In the genomic region with DNA sequence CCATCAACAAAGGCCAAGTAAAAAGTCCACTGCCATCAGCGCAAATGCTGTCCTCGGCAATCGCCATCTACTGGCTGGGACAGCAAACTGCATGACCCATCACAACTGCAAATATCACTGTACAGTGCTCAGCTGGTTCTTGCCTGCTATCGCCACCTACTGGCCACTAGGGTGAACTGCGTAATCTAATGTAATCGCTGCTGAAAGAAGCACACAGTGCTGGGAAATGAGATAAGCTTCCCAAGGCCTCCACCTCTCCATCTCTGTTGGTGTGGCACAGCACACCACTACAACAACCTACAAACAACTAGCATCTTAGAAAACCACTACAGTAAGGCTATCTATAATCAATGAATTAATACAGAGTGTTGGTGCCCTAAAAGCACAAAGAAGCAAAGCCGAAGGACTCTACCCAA, we compare ENCODE assay signal across 8 cellular contexts.
DNase-seq lines count a peak whose midpoint lies in the region; ATAC-seq and TF ChIP-seq lines count a peak whose summit lies in the region.

No MANE protein-coding gene starts in this region.

- no peak for TF ChIP-seq EP300 in transverse colon (IDR thresholded peaks at IDR 0.05; ENCODE audit: low read depth)

- 29% methylated on average over 7 of the region's 7 CpGs; no CpG with 5 or more reads in 1 of the 2 donors for WGBS in transverse colon (ENCODE audit: low coverage in 1 of 2), 2 donors

- no peak for TF ChIP-seq POLR2A in transverse colon (IDR thresholded peaks at IDR 0.05)

- H3K4me3 ChIP-seq in NT2/D1 (ENCODE audit: insufficient read length, low read depth), result no peak overlapping the region
- H3K4me3 ChIP-seq in fibroblast of pulmonary artery (replicated peaks; ENCODE audit: low read depth, low read length), result no peak overlapping the region
- H3K4me3 ChIP-seq in transverse colon, result no peak overlapping the region

- no peak overlapping the region for H3K9ac ChIP-seq in NT2/D1 (ENCODE audit: insufficient read length, low read depth)

- no peaks in the 10 kb centered on the region for H3K36me3 ChIP-seq in NT2/D1 (ENCODE audit: insufficient read depth, insufficient read length, low read length)
- H3K36me3 ChIP-seq in transverse colon, result no peaks in the 10 kb centered on the region

- no peaks in the 10 kb centered on the region for H3K9me3 ChIP-seq in NT2/D1 (ENCODE audit: insufficient read depth, low read length)
- H3K9me3 ChIP-seq in transverse colon, result no peaks in the 10 kb centered on the region

- no peak overlapping the region for H3K27ac ChIP-seq in transverse colon

- no peaks in the 10 kb centered on the region for H3K27me3 ChIP-seq in NT2/D1 (ENCODE audit: insufficient read depth, insufficient read length)
- H3K27me3 ChIP-seq in transverse colon, result no peaks in the 10 kb centered on the region

- peak; percentile 92 for TF ChIP-seq CTCF in fibroblast of pulmonary artery (IDR thresholded peaks at IDR 0.05; ENCODE audit: low read length, missing control alignments)
- peak; percentile 63 to 89 (median 77) for TF ChIP-seq CTCF in transverse colon (IDR thresholded peaks at IDR 0.05)

- ATAC-seq in GM21529 (IDR thresholded peaks at IDR 0.05; ENCODE audit: unreplicated experiment), result peak; percentile 99

- in situ Hi-C loops in transverse colon (cut with MboI; ENCODE audit: low pct_ligation_motif_present in 1 of 4, low pct_unique_long_range_greater_than_20kb in 1 of 4, low sequenced_read_pairs in 3 of 4), result no loop called here

- DNase-seq in Daoy (ENCODE audit: low read depth), result peak; percentile 69
- peak; percentile 44 for DNase-seq in HT1080 (ENCODE audit: low read depth)
- DNase-seq in NT2/D1 (ENCODE audit: low read depth, low spot score), result peak; percentile 74
- DNase-seq in activated T-cell treated with anti-CD3 and anti-CD28 coated beads for 24 hours (ENCODE audit: low read depth), result peak; percentile 44
- peak; percentile 74 for DNase-seq in fibroblast of pulmonary artery (ENCODE audit: low read depth)
- DNase-seq in nucleus accumbens (lab: John Stamatoyannopoulos, UW), result peak in 31 of 56 donors; percentile 0 to 49 (median 1)
- peak; percentile 75 for DNase-seq in transverse colon

- no peaks in the 10 kb centered on the region for H3K4me1 ChIP-seq in NT2/D1 (ENCODE audit: insufficient read depth, insufficient read length)
- no peaks in the 10 kb centered on the region for H3K4me1 ChIP-seq in transverse colon

- intact Hi-C loops in transverse colon (cut with DNase I; ENCODE audit: low total_unique reads), result no loop called here

Comparison
In these comparisons a context has a peak if more than half of its experiments do, and no peak if none do; other contexts are left out.
1. DNase-seq: peak in every context shown above with its lines; median percentile 75 in transverse colon; 74 in NT2/D1; 74 in fibroblast of pulmonary artery; 69 in Daoy; 44 in HT1080; 44 in activated T-cell treated with anti-CD3 and anti-CD28 coated beads for 24 hours; 1 in nucleus accumbens.